In genomic region chr2:6352247-6352646, GRCh38 we compare ENCODE assay signal across 1 cellular context.
TF ChIP-seq lines count a peak whose summit lies in the region.

No MANE protein-coding gene starts in this region.

TF ChIP-seq in GM12878, 131 proteins besides CTCF, POLR2A, EP300 and RAD21 (continued from another document and continues in another):
- TF ChIP-seq IRF5 (IDR thresholded peaks at IDR 0.05; ENCODE audit: borderline replicate concordance) (no peak), PML (IDR thresholded peaks at IDR 0.05; ENCODE audit: low read length) (peak; percentile 33; the same call in 1 of the 2 replicates), BHLHE40 (IDR thresholded peaks at IDR 0.05; ENCODE audit: borderline replicate concordance in 1 of 2, low read depth in 2 of 2, low read length in 1 of 2) (peak; percentile 90 to 94), ELK1 (IDR thresholded peaks at IDR 0.05; ENCODE audit: low read depth, low read length) (no peak), NFIC (IDR thresholded peaks at IDR 0.05; ENCODE audit: low read depth, low read length) (peak; percentile 85), TCF12 (IDR thresholded peaks at IDR 0.05; ENCODE audit: low read depth, low read length) (no peak), FOXM1 (IDR thresholded peaks at IDR 0.05; ENCODE audit: low read depth, low read length) (0 out of 2 replicates have a peak, but pooled peaks have one; percentile 70), SKIL (IDR thresholded peaks at IDR 0.05; ENCODE audit: low read depth, poor library complexity, severe bottlenecking) (peak; percentile 80), ZZZ3 (IDR thresholded peaks at IDR 0.05; ENCODE audit: control insufficient read depth, insufficient read length, low read depth) (no peak), MYC (IDR thresholded peaks at IDR 0.05; ENCODE audit: insufficient read depth, insufficient read length, insufficient replicate concordance, low read length, severe bottlenecking) (no peak), SPI1 (IDR thresholded peaks at IDR 0.05; ENCODE audit: borderline replicate concordance, insufficient read depth, low read depth, low read length) (peak; percentile 96), BMI1 (IDR thresholded peaks at IDR 0.05; ENCODE audit: borderline replicate concordance) (peak; percentile 21; the same call in 1 of the 2 replicates), BRCA1 (IDR thresholded peaks at IDR 0.05; ENCODE audit: low read depth, low read length) (no peak), E4F1 (IDR thresholded peaks at IDR 0.05; ENCODE audit: borderline replicate concordance, partially characterized antibody) (no peak), CBX5 (IDR thresholded peaks at IDR 0.05; ENCODE audit: low read depth) (peak; percentile 94), NBN (IDR thresholded peaks at IDR 0.05) (peak; percentile 87), MTA3 (IDR thresholded peaks at IDR 0.05; ENCODE audit: borderline replicate concordance, low read length) (peak; percentile 28; the same call in 1 of the 2 replicates), BCL11A (IDR thresholded peaks at IDR 0.05; ENCODE audit: low read depth, low read length) (peak; percentile 80), ZBTB11 (CRISPR knock-in tag; IDR thresholded peaks at IDR 0.05) (no peak), HDAC2 (IDR thresholded peaks at IDR 0.05) (no peak), CHD2 (IDR thresholded peaks at IDR 0.05; ENCODE audit: borderline replicate concordance, low read depth, low read length) (peak; percentile 54; the same call in 1 of the 2 replicates), NRF1 (conservative IDR thresholded peaks at IDR 0.05; ENCODE audit: low read depth, low read length) (no peak), WRNIP1 (IDR thresholded peaks at IDR 0.05; ENCODE audit: borderline replicate concordance, low read depth, low read length) (no peak), YY1 (IDR thresholded peaks at IDR 0.05; ENCODE audit: low read depth, low read length) (no peak; the same call in 1 of the 2 replicates), USF2 (IDR thresholded peaks at IDR 0.05; ENCODE audit: borderline replicate concordance, low read depth, low read length) (no peak), ASH2L (IDR thresholded peaks at IDR 0.05; ENCODE audit: borderline replicate concordance, low read depth) (no peak), MXI1 (IDR thresholded peaks at IDR 0.05; ENCODE audit: low read depth, low read length) (no peak), ATF2 (IDR thresholded peaks at IDR 0.05; ENCODE audit: low read length) (peak; percentile 90), HCFC1 (IDR thresholded peaks at IDR 0.05; ENCODE audit: low read length) (no peak), MEF2B (IDR thresholded peaks at IDR 0.05; ENCODE audit: partially characterized antibody, poor library complexity, severe bottlenecking) (peak; percentile 98), IKZF2 (IDR thresholded peaks at IDR 0.05) (peak; percentile 90 to 93), ZBTB33 (IDR thresholded peaks at IDR 0.05) (no peak), MTA2 (IDR thresholded peaks at IDR 0.05; ENCODE audit: low read depth) (peak; percentile 82), ATF7 (IDR thresholded peaks at IDR 0.05; ENCODE audit: low read depth) (peak; percentile 65), NFYA (IDR thresholded peaks at IDR 0.05; ENCODE audit: borderline replicate concordance, low read depth, low read length) (no peak), MAX (IDR thresholded peaks at IDR 0.05; ENCODE audit: low read depth, low read length) (no peak), HDGF (IDR thresholded peaks at IDR 0.05) (no peak), SMAD1 (IDR thresholded peaks at IDR 0.05; ENCODE audit: low read depth, partially characterized antibody) (peak; percentile 83), CBX3 (IDR thresholded peaks at IDR 0.05; ENCODE audit: borderline replicate concordance, low read depth) (no peak), GATAD2B (conservative IDR thresholded peaks at IDR 0.05; ENCODE audit: low read depth) (peak; percentile 85), POLR2AphosphoS5 (IDR thresholded peaks at IDR 0.05; ENCODE audit: low read length) (no peak), NR2F1 (conservative IDR thresholded peaks at IDR 0.05) (peak; percentile 83), YBX1 (IDR thresholded peaks at IDR 0.05) (no peak), TBL1XR1 (IDR thresholded peaks at IDR 0.05; ENCODE audit: low read depth, low read length) (peak; percentile 88), CEBPZ (IDR thresholded peaks at IDR 0.05; ENCODE audit: low read depth, low read length) (no peak), CREM (IDR thresholded peaks at IDR 0.05; ENCODE audit: low read depth) (no peak), TARDBP (IDR thresholded peaks at IDR 0.05; ENCODE audit: borderline replicate concordance) (no peak)
